Comparison of ENCODE assay signal across 8 cellular contexts in the genomic region with DNA sequence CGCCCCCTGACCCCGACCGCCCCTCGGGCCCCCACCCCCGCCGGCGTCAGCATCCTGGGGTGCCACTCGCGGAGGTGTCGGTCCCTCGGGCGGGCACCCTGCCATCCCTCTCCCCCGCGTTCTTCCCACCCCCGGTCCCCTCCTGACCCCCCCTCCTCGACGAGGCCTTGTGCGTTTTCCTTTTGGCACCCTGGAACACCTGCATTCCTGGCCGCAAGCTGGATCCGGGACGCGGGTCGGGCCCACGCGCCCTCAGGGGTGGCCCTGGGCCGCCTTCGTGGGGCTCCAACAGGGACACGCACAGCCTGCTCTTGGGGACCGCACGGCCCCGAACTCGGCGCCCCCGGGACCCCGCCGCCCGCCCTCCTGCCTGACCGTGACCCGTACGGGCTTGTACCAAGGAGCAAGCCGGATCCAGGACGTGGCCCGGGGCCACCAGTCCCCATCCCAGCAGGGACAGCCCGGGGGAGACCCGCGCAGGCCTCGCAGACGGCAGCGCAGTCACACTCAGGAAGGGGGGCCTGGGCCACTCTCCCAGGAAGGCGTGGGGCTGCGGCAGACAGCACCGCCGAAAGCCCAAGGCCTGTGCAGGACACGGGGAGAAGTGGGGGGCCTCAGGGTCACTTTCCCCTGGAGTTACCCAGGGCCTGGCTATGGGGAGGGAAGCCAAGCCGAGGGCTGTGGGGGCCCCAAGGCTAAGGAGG. TPM values are rescaled to one million over a fixed set of nuclear protein-coding genes. Genes with fewer than 3 reads are reported as not detected.
DNase-seq lines count a peak whose midpoint lies in the region; ATAC-seq, FAIRE-seq and TF ChIP-seq lines count a peak whose summit lies in the region.

No MANE protein-coding gene starts in this region.

- POLR2A ChIA-PET in K562 (lab: Yijun Ruan, JAX) = interaction anchor here (0.6 to 0.8 kb wide), 2 partner anchors 57 to 118 kb away, joined by 3 to 4 read pairs; no protein-coding TSS in a partner anchor

- H3K27ac Mint-ChIP-seq in type B pancreatic cell = no peak overlapping the region

- H3K9me1 ChIP-seq in K562 (ENCODE audit: control insufficient read depth, insufficient read depth, low read length) = no peaks in the 10 kb centered on the region

- H3K4me1 Mint-ChIP-seq in type B pancreatic cell (ENCODE audit: unreplicated experiment) = peaks cover 9% of the 10 kb centered on the region

- H3K4me1 ChIP-seq in K562 (replicated peaks in 1 of 2; ENCODE audit: control insufficient read depth in 2 of 2, insufficient read depth in 2 of 2, low read length in 2 of 2) = peaks cover 7 to 67% of the 10 kb centered on the region in 2 experiments; a peak in 4 of 5 replicates
- H3K4me1 ChIP-seq in left lung = peaks cover 0 to 32% of the 10 kb centered on the region in 2 donors

- FAIRE-seq in K562 (lab: Jason Lieb, UNC) = no peak

- no peaks in the 10 kb centered on the region for H3K9me3 Mint-ChIP-seq in type B pancreatic cell

- H3K9me3 ChIP-seq in K562 (replicated peaks; ENCODE audit: control insufficient read depth, insufficient read depth, low read depth, low read length) (no peaks in the 10 kb centered on the region), left lung (no peaks in the 10 kb centered on the region)

- no peak for TF ChIP-seq EP300 in K562 (IDR thresholded peaks at IDR 0.05; ENCODE audit: low read length)

- H3K36me3 Mint-ChIP-seq in type B pancreatic cell = no peaks in the 10 kb centered on the region

- H3K79me2 ChIP-seq in K562 (ENCODE audit: control insufficient read depth, insufficient read depth, low read length) = peaks cover 39% of the 10 kb centered on the region

- TF ChIP-seq POLR2A in K562 (conservative IDR thresholded peaks at IDR 0.05) = no peak

- H3K4me3 ChIP-seq in K562 (peak overlapping the region; percentile 48), left lung (peak overlapping the region; percentile 45 to 59)

- H3K4me2 ChIP-seq in K562 (ENCODE audit: insufficient read depth, low read length) = peak overlapping the region; percentile 61; the same call in 1 of the 2 replicates

- 53% methylated on average over 33 of the region's 55 CpGs for WGBS in K562 (ENCODE audit: insufficient coverage, low coverage, missing lambda C conversion rate)

- H3K36me3 ChIP-seq in K562 (ENCODE audit: control insufficient read depth, insufficient read depth, low read length) (peaks cover 34% of the 10 kb centered on the region; the same call in 2 of the 3 replicates), left lung (peaks cover 0 to 4% of the 10 kb centered on the region in 2 donors)

- H3K27me3 ChIP-seq in K562 (ENCODE audit: control insufficient read depth in 2 of 2, insufficient read depth in 2 of 2, low read length in 2 of 2) = peaks cover 0 to 9% of the 10 kb centered on the region in 2 experiments; a peak in 4 of 5 replicates
- no peaks in the 10 kb centered on the region for H3K27me3 ChIP-seq in left lung

- CTCF ChIA-PET in K562 (lab: Yijun Ruan, JAX; ENCODE audit: low intra/inter-chr PET ratio) = no interaction called here

- intact Hi-C loops in K562 (cut with micrococcal nuclease) (loop anchor here (5.0 kb wide), 1 partner anchor 251 kb away; no protein-coding TSS in a partner anchor), left lung (cut with DNase I) (no loop called here)

- TF ChIP-seq CTCF in K562 (IDR thresholded peaks at IDR 0.05 in 2 of 3, conservative IDR thresholded peaks at IDR 0.05 in 1 of 3; ENCODE audit: insufficient read depth in 2 of 3, low read depth in 1 of 3, low read length in 3 of 3) (no peak), left lung (IDR thresholded peaks at IDR 0.05) (no peak), type B pancreatic cell (conservative IDR thresholded peaks at IDR 0.05) (no peak)

- H3K4me3 Mint-ChIP-seq in type B pancreatic cell = no peak overlapping the region

- no peaks in the 10 kb centered on the region; the same call in 1 of the 2 replicates for H4K20me1 ChIP-seq in K562 (replicated peaks; ENCODE audit: control insufficient read depth, insufficient read depth, low read length)

- DNase-seq in stimulated activated CD4-positive, alpha-beta T cell treated with anti-CD3 and anti-CD28 coated beads, Interleukin-2, amount 100 ng/mL, for 24 hours = peak; percentile 13 to 23
- DNase-seq in stimulated activated CD4-positive, alpha-beta T cell treated with anti-CD3 and anti-CD28 coated beads, Interleukin-4, amount 100 ng/mL, for 4 hours = no peak
- DNase-seq in K562 (ENCODE audit: extremely low read depth in 1 of 4, low spot score in 3 of 4) (no peak), left lung (peak; percentile 37 to 87), type B pancreatic cell (ENCODE audit: extremely low spot score, unreplicated experiment) (peak; percentile 69), HK-2 (ENCODE audit: unreplicated experiment) (no peak), T1000 (lab: John Stamatoyannopoulos, UW) (no peak)

- ATAC-seq in K562 (no peak), left lung (peak; percentile 2), GM21390 (IDR thresholded peaks at IDR 0.05; ENCODE audit: unreplicated experiment) (no peak)

- peaks cover 5% of the 10 kb centered on the region for H3K27me3 Mint-ChIP-seq in type B pancreatic cell

- peak overlapping the region; percentile 34; the same call in 1 of the 2 replicates for H2AFZ ChIP-seq in K562 (ENCODE audit: low read depth, low read length)

- no TSS peak for BruUV-seq in K562 (replicated peaks; lab: Mats Ljungman, UMichigan)

- H3K27ac ChIP-seq in K562 (ENCODE audit: extremely low read depth, low read depth, low read length) = peak overlapping the region; percentile 54; the same call in 2 of the 3 replicates
- peak overlapping the region in 1 of 2 donors; percentile 78 for H3K27ac ChIP-seq in left lung

- in situ Hi-C loops in K562 (cut with MboI) = no loop called here

- TF ChIP-seq RAD21 in K562 (CRISPR knock-in tag; conservative IDR thresholded peaks at IDR 0.05 in 1 of 2, IDR thresholded peaks at IDR 0.05 in 1 of 2) = no peak

- H3K9ac ChIP-seq in K562 (ENCODE audit: insufficient read depth in 1 of 2, low read depth in 2 of 2, low read length in 2 of 2) = peak overlapping the region; percentile 52 to 92; a peak in 3 of 4 replicates

TF ChIP-seq in K562, 482 proteins besides CTCF, POLR2A, EP300 and RAD21:
- TF ChIP-seq SAP30 (IDR thresholded peaks at IDR 0.05; ENCODE audit: borderline replicate concordance, insufficient read depth, low read depth, low read length, poor library complexity, severe bottlenecking) = no peak
- TF ChIP-seq PCBP1 (IDR thresholded peaks at IDR 0.05; ENCODE audit: low read depth, low read length, poor library complexity, severe bottlenecking) = peak; percentile 68
- peak; percentile 15 for TF ChIP-seq POLR2G (IDR thresholded peaks at IDR 0.05; ENCODE audit: low read depth, low read length)
- TF ChIP-seq PTTG1 (tag; IDR thresholded peaks at IDR 0.05; ENCODE audit: low read depth) = no peak
- peak; percentile 35; the same call in 1 of the 2 replicates for TF ChIP-seq SAFB (IDR thresholded peaks at IDR 0.05; ENCODE audit: borderline replicate concordance, low read depth, low read length)
- TF ChIP-seq FIP1L1 (IDR thresholded peaks at IDR 0.05; ENCODE audit: low read depth, low read length, poor library complexity, severe bottlenecking) = peak; percentile 22
- no peak for TF ChIP-seq HDAC2 (IDR thresholded peaks at IDR 0.05)
- peak; percentile 45; the same call in 1 of the 2 replicates for TF ChIP-seq RBFOX2 (IDR thresholded peaks at IDR 0.05; ENCODE audit: low read depth, low read length)
- TF ChIP-seq, protein P1, sequence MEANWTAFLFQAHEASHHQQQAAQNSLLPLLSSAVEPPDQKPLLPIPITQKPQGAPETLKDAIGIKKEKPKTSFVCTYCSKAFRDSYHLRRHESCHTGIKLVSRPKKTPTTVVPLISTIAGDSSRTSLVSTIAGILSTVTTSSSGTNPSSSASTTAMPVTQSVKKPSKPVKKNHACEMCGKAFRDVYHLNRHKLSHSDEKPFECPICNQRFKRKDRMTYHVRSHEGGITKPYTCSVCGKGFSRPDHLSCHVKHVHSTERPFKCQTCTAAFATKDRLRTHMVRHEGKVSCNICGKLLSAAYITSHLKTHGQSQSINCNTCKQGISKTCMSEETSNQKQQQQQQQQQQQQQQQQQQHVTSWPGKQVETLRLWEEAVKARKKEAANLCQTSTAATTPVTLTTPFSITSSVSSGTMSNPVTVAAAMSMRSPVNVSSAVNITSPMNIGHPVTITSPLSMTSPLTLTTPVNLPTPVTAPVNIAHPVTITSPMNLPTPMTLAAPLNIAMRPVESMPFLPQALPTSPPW (CRISPR knock-in tag; IDR thresholded peaks at IDR 0.05) = peak; percentile 61
- no peak for TF ChIP-seq NR2C2 (CRISPR knock-in tag; IDR thresholded peaks at IDR 0.05)
- TF ChIP-seq NR2C2 (tag; IDR thresholded peaks at IDR 0.05) = peak; percentile 64; the same call in 1 of the 2 replicates
TF ChIP-seq in K562: peak in this region for 7.

RNA-seq across cellular contexts. Expression of gene SLC19A1, which starts 0.6 kb away (rescaled TPM):
- total RNA-seq in K562 (2011; cell fraction: chromatin; rRNA removed; ENCODE audit: low replicate concordance) = 43.8 and 108 TPM in 2 replicates
- 90.5 and 93.4 TPM in 2 replicates for total RNA-seq in K562 (2011; cell fraction: nucleolus; rRNA removed)
- total RNA-seq in K562 (2011; cell fraction: nucleoplasm; rRNA removed) = 52.4 and 63.7 TPM in 2 replicates
- total RNA-seq in K562 (2014; rRNA removed) = 34.7 and 41.3 TPM in 2 replicates
- total RNA-seq in K562 (2014; rRNA removed; fragmentation: Illumina TruSeq; extraction: Trizol) = 8.0 and 8.7 TPM in 2 replicates
- total RNA-seq in K562 (2015; rRNA removed; fragmentation: Illumina TruSeq; extraction: Trizol) = 18.8 and 21.4 TPM in 2 replicates
- 88.7 and 91.3 TPM in 2 replicates for total RNA-seq in K562 (2021)
- polyA plus RNA-seq in K562 (2011; rRNA removed) = 11.5 and 24.6 TPM in 2 replicates
- 20.4 and 78.6 TPM in 2 replicates for polyA plus RNA-seq in K562 (2011; cell fraction: cytosol; rRNA removed)
- polyA plus RNA-seq in K562 (2011; cell fraction: nucleus; rRNA removed) = 49.9 and 126 TPM in 2 replicates
- polyA plus RNA-seq in K562 (2012) = 20.5 and 34.6 TPM in 2 replicates
- 12.0 and 24.5 TPM in 2 replicates for polyA plus RNA-seq in K562 (2014; fragmentation: Illumina TruSeq; extraction: Trizol)
- polyA plus RNA-seq in K562 (2014; fragmentation: Nextera tagmentation; extraction: Ambion mirVana) = 1 to 10 TPM in 1 of 2 experiments, under 1 TPM in 1; 0.65 to 2.3 TPM
- polyA plus RNA-seq in K562 (2014; rRNA removed) = 36.6 and 50.8 TPM in 2 replicates
- polyA minus RNA-seq in K562 (2011; rRNA and poly(A)+ RNA removed) = 11.9 and 16.0 TPM in 2 replicates
- polyA minus RNA-seq in K562 (2011; cell fraction: cytosol; rRNA and poly(A)+ RNA removed) = 41.4 and 45.6 TPM in 2 replicates
- polyA minus RNA-seq in K562 (2011; cell fraction: nucleus; rRNA and poly(A)+ RNA removed) = 23.3 TPM in 2 replicates
- 10 to 100 TPM; 32.7 to 50.4 TPM for total RNA-seq in left lung
- 10.6 and 28.2 TPM in 2 replicates for total RNA-seq in type B pancreatic cell (ENCODE audit: low replicate concordance)

Comparison
In these comparisons a context has a peak if more than half of its experiments do, and no peak if none do; other contexts are left out.
1. DNase-seq: peak in stimulated activated CD4-positive, alpha-beta T cell treated with anti-CD3 and anti-CD28 coated beads, Interleukin-2, amount 100 ng/mL, for 24 hours (2 of 2), left lung (2 of 2) and type B pancreatic cell (single experiment); none in stimulated activated CD4-positive, alpha-beta T cell treated with anti-CD3 and anti-CD28 coated beads, Interleukin-4, amount 100 ng/mL, for 4 hours (0 of 2), K562 (0 of 4), HK-2 (single experiment) and T1000 (single experiment).